In genomic region chr5:158082696-158083287, GRCh38 we compare ENCODE assay signal across 26 cellular contexts.
"Had no signal": no experiment of that assay in that cellular context is flagged by ENCODE, and none has a peak within 500 bp of the region (broad histone marks: within the 10 kb centered on the region; RNA-seq: fewer than 3 reads in every experiment).

No MANE protein-coding gene starts in this region.

- H3K9me3 Mint-ChIP-seq: stimulated activated effector memory CD8-positive, alpha-beta T cell treated with anti-CD3 and anti-CD28 coated beads, Interleukin-12 subunit alpha, Interleukin-12 subunit beta, amount 100 ng/mL, for 72 hours; stimulated activated memory B cell treated with anti-CD40 and anti-IgM and Interleukin-4, amounts not matched to agents 10 μg/mL and 1 μg/mL and 100 μg/mL, for 72 hours; stimulated activated naive CD8-positive, alpha-beta T cell treated with anti-CD3 and anti-CD28 coated beads, Interleukin-15, amount 100 ng/mL, for 72 hours; stimulated activated naive CD8-positive, alpha-beta T cell treated with anti-CD3 and anti-CD28 coated beads, Interleukin-15, Interleukin-2, amounts not matched to agents 100 ng/mL and 50 ng/mL, for 24 hours; type B pancreatic cell had no signal

- H3K27ac ChIP-seq: stomach, suprapubic skin, testis, thoracic aorta, thyroid gland, tibial artery, tibial nerve, transverse colon, upper lobe of left lung, upper lobe of right lung, vagina had no signal

- ATAC-seq: stimulated activated effector memory CD8-positive, alpha-beta T cell treated with anti-CD3 and anti-CD28 coated beads, Interleukin-12 subunit alpha, Interleukin-12 subunit beta, amount 100 ng/mL, for 72 hours; stimulated activated memory B cell treated with anti-CD40 and anti-IgM and Interleukin-4, amounts not matched to agents 10 μg/mL and 1 μg/mL and 100 μg/mL, for 72 hours; stimulated activated naive CD8-positive, alpha-beta T cell treated with anti-CD3 and anti-CD28 coated beads, Interleukin-15, amount 100 ng/mL, for 72 hours; stimulated activated naive CD8-positive, alpha-beta T cell treated with anti-CD3 and anti-CD28 coated beads, Interleukin-15, Interleukin-2, amounts not matched to agents 100 U/mL and 50 U/mL, for 24 hours; upper lobe of right lung had no signal

- H3K36me3 Mint-ChIP-seq: stimulated activated effector memory CD8-positive, alpha-beta T cell treated with anti-CD3 and anti-CD28 coated beads, Interleukin-12 subunit alpha, Interleukin-12 subunit beta, amount 100 ng/mL, for 72 hours; stimulated activated memory B cell treated with anti-CD40 and anti-IgM and Interleukin-4, amounts not matched to agents 10 μg/mL and 1 μg/mL and 100 μg/mL, for 72 hours; type B pancreatic cell had no signal

- H3K27me3 ChIP-seq: suprapubic skin, testis, thyroid gland, tibial nerve, transverse colon, upper lobe of left lung, upper lobe of right lung, uterus, vagina had no signal

- H3K9me3 ChIP-seq: stomach, suprapubic skin, testis, thoracic aorta, thyroid gland, tibial artery, tibial nerve, transverse colon, upper lobe of left lung, upper lobe of right lung, uterus, vagina had no signal

- H3K4me3 Mint-ChIP-seq: stimulated activated effector memory CD8-positive, alpha-beta T cell treated with anti-CD3 and anti-CD28 coated beads, Interleukin-12 subunit alpha, Interleukin-12 subunit beta, amount 100 ng/mL, for 72 hours; stimulated activated memory B cell treated with anti-CD40 and anti-IgM and Interleukin-4, amounts not matched to agents 10 μg/mL and 1 μg/mL and 100 μg/mL, for 72 hours; stimulated activated naive CD8-positive, alpha-beta T cell treated with anti-CD3 and anti-CD28 coated beads, Interleukin-15, amount 100 ng/mL, for 72 hours; stimulated activated naive CD8-positive, alpha-beta T cell treated with anti-CD3 and anti-CD28 coated beads, Interleukin-15, Interleukin-2, amounts not matched to agents 100 ng/mL and 50 ng/mL, for 24 hours; type B pancreatic cell had no signal

- H3K27ac Mint-ChIP-seq: stimulated activated effector memory CD8-positive, alpha-beta T cell treated with anti-CD3 and anti-CD28 coated beads, Interleukin-12 subunit alpha, Interleukin-12 subunit beta, amount 100 ng/mL, for 72 hours; stimulated activated memory B cell treated with anti-CD40 and anti-IgM and Interleukin-4, amounts not matched to agents 10 μg/mL and 1 μg/mL and 100 μg/mL, for 72 hours; stimulated activated naive CD8-positive, alpha-beta T cell treated with anti-CD3 and anti-CD28 coated beads, Interleukin-15, Interleukin-2, amounts not matched to agents 100 ng/mL and 50 ng/mL, for 24 hours; type B pancreatic cell had no signal

- H3K4me1 ChIP-seq: stomach, testis, thyroid gland, tibial artery, tibial nerve, upper lobe of left lung, upper lobe of right lung, uterus had no signal

- DNase-seq: stimulated activated CD4-positive, alpha-beta T cell treated with anti-CD3 and anti-CD28 coated beads, Interleukin-2, amount 100 ng/mL, for 48 hours; stimulated activated CD4-positive, alpha-beta T cell treated with anti-CD3 and anti-CD28 coated beads, Interleukin-4, amount 100 ng/mL, for 1 hour; stimulated activated CD4-positive, alpha-beta T cell treated with anti-CD3 and anti-CD28 coated beads, Interleukin-4, amount 100 ng/mL, for 24 hours; stimulated activated CD4-positive, alpha-beta T cell treated with anti-CD3 and anti-CD28 coated beads, Interleukin-4, amount 100 ng/mL, for 4 hours; stimulated activated CD8-positive, alpha-beta memory T cell treated with anti-CD3 and anti-CD28 coated beads, Interleukin-4, amount 100 ng/mL, for 48 hours; stimulated activated naive CD4-positive, alpha-beta T cell; stimulated activated naive CD4-positive, alpha-beta T cell treated with Interleukin-2 at 50 U/mL for 16 hours; stimulated activated naive CD8-positive, alpha-beta T cell treated with anti-CD3 and anti-CD28 coated beads, Interleukin-15, amount 100 ng/mL, for 72 hours; stimulated activated naive CD8-positive, alpha-beta T cell treated with anti-CD3 and anti-CD28 coated beads, Interleukin-15, Interleukin-2, amounts not matched to agents 100 U/mL and 50 U/mL, for 24 hours; stomach; substantia nigra; testis; thyroid gland; tibial artery; transverse colon; upper lobe of left lung; upper lobe of right lung; uterus had no signal

- H3K36me3 ChIP-seq: stomach, suprapubic skin, thoracic aorta, thyroid gland, tibial artery, tibial nerve, transverse colon, upper lobe of left lung, upper lobe of right lung, uterus, vagina had no signal

- H3K4me1 Mint-ChIP-seq: stimulated activated effector memory CD8-positive, alpha-beta T cell treated with anti-CD3 and anti-CD28 coated beads, Interleukin-12 subunit alpha, Interleukin-12 subunit beta, amount 100 ng/mL, for 72 hours; stimulated activated naive CD8-positive, alpha-beta T cell treated with anti-CD3 and anti-CD28 coated beads, Interleukin-15, amount 100 ng/mL, for 72 hours had no signal

- H3K4me3 ChIP-seq: stomach, suprapubic skin, testis, thoracic aorta, thyroid gland, tibial artery, tibial nerve, transverse colon, upper lobe of left lung, upper lobe of right lung, uterus, vagina had no signal
